25 cellular contexts compared by ENCODE assay signal in genomic region chr2:213627835-213628234, GRCh38.
A peak's percentile ranks its signal among the peaks of the same experiment; 100 is the strongest.
DNase-seq lines count a peak whose midpoint lies in the region; ATAC-seq, FAIRE-seq and TF ChIP-seq lines count a peak whose summit lies in the region.
"Had no signal": no experiment of that assay in that cellular context is flagged by ENCODE, and none has a peak within 500 bp of the region (broad histone marks: within the 10 kb centered on the region; RNA-seq: fewer than 3 reads in every experiment).

No MANE protein-coding gene starts in this region.

- ATAC-seq in GM19023 (IDR thresholded peaks at IDR 0.05; ENCODE audit: unreplicated experiment): peak; percentile 43
- ATAC-seq in HG02588 (IDR thresholded peaks at IDR 0.05; ENCODE audit: unreplicated experiment): peak; percentile 42
- peak; percentile 50 for ATAC-seq in HG03280 (IDR thresholded peaks at IDR 0.05; ENCODE audit: unreplicated experiment)
- ATAC-seq in right lobe of liver: no peak
- ATAC-seq: heart right ventricle; naive thymus-derived CD8-positive, alpha-beta T cell; stimulated activated memory B cell treated with anti-CD40 and anti-IgM and Interleukin-4, amounts not matched to agents 10 μg/mL and 1 μg/mL and 100 μg/mL, for 72 hours had no signal

- TF ChIP-seq CTCF in Calu3 (IDR thresholded peaks at IDR 0.05; ENCODE audit: unreplicated experiment) (no peak), right lobe of liver (IDR thresholded peaks at IDR 0.05) (no peak), ascending aorta (IDR thresholded peaks at IDR 0.05) (no peak)

- H3K36me3 ChIP-seq in right lobe of liver (no peaks in the 10 kb centered on the region), ascending aorta (no peaks in the 10 kb centered on the region)
- H3K36me3 ChIP-seq: BLaER1 treated with 17β-estradiol and CSF1 and Interleukin-3, amounts not matched to agents 10 nM and 100 nM; heart right ventricle; tibial nerve had no signal

- H3K4me1 ChIP-seq in right lobe of liver: no peaks in the 10 kb centered on the region
- no peaks in the 10 kb centered on the region for H3K4me1 ChIP-seq in ascending aorta
- H3K4me1 ChIP-seq: BLaER1 treated with 17β-estradiol and CSF1 and Interleukin-3, amounts not matched to agents 10 nM and 100 nM; heart right ventricle; tibial nerve had no signal

- H3K36me3 Mint-ChIP-seq in Calu3 (ENCODE audit: insufficient read depth, unreplicated experiment): no peaks in the 10 kb centered on the region
- H3K36me3 Mint-ChIP-seq: stimulated activated memory B cell treated with anti-CD40 and anti-IgM and Interleukin-4, amounts not matched to agents 10 μg/mL and 1 μg/mL and 100 μg/mL, for 72 hours had no signal

- peaks cover 5% of the 10 kb centered on the region for H3K9me3 Mint-ChIP-seq in Calu3 (ENCODE audit: low read depth, unreplicated experiment)

- no peak for FAIRE-seq in GM19239 (lab: Jason Lieb, UNC)
- FAIRE-seq: islet of Langerhans had no signal

- peaks cover 17% of the 10 kb centered on the region for H3K4me1 Mint-ChIP-seq in Calu3 (ENCODE audit: low read depth, unreplicated experiment)
- H3K4me1 Mint-ChIP-seq: naive thymus-derived CD8-positive, alpha-beta T cell; stimulated activated memory B cell treated with anti-CD40 and anti-IgM and Interleukin-4, amounts not matched to agents 10 μg/mL and 1 μg/mL and 100 μg/mL, for 72 hours had no signal

- CTCF ChIA-PET in Calu3 (lab: Charles Lee): no interaction called here

- no TSS peak for BruUV-seq in Calu3 (replicated peaks; lab: Mats Ljungman, UMichigan)

- H3K4me3 Mint-ChIP-seq in Calu3 (ENCODE audit: low read depth, unreplicated experiment): peak overlapping the region; percentile 7
- H3K4me3 Mint-ChIP-seq: naive thymus-derived CD8-positive, alpha-beta T cell; stimulated activated memory B cell treated with anti-CD40 and anti-IgM and Interleukin-4, amounts not matched to agents 10 μg/mL and 1 μg/mL and 100 μg/mL, for 72 hours had no signal

- WGBS in right lobe of liver (ENCODE audit: insufficient coverage, low coverage, low lambda C conversion rate, missing lambda C conversion rate): 72% methylated on average over 2 of the region's 2 CpGs

- no peak overlapping the region for H3K4me3 ChIP-seq in right lobe of liver
- no peak overlapping the region for H3K4me3 ChIP-seq in ascending aorta
- H3K4me3 ChIP-seq: BLaER1 treated with 17β-estradiol and CSF1 and Interleukin-3, amounts not matched to agents 10 nM and 100 nM; heart right ventricle; skin epidermis; tibial nerve had no signal

- H3K27ac Mint-ChIP-seq in Calu3 (ENCODE audit: unreplicated experiment): peak overlapping the region; percentile 49
- H3K27ac Mint-ChIP-seq: naive thymus-derived CD8-positive, alpha-beta T cell; stimulated activated memory B cell treated with anti-CD40 and anti-IgM and Interleukin-4, amounts not matched to agents 10 μg/mL and 1 μg/mL and 100 μg/mL, for 72 hours had no signal

- TF ChIP-seq POLR2A in right lobe of liver (IDR thresholded peaks at IDR 0.05): no peak

- H3K27ac ChIP-seq in right lobe of liver (no peak overlapping the region), ascending aorta (no peak overlapping the region)
- H3K27ac ChIP-seq: BLaER1 treated with 17β-estradiol and CSF1 and Interleukin-3, amounts not matched to agents 10 nM and 100 nM; heart right ventricle; skin epidermis; tibial nerve; VCaP had no signal

- no peaks in the 10 kb centered on the region for H3K27me3 Mint-ChIP-seq in Calu3 (ENCODE audit: unreplicated experiment)
- H3K27me3 Mint-ChIP-seq: naive thymus-derived CD8-positive, alpha-beta T cell; stimulated activated memory B cell treated with anti-CD40 and anti-IgM and Interleukin-4, amounts not matched to agents 10 μg/mL and 1 μg/mL and 100 μg/mL, for 72 hours had no signal

- H3K9me3 ChIP-seq in right lobe of liver (no peaks in the 10 kb centered on the region), ascending aorta (peaks cover 0 to 10% of the 10 kb centered on the region in 2 donors)

- intact Hi-C loops in Calu3 (cut with micrococcal nuclease; ENCODE audit: unreplicated experiment): loop anchor here (10.0 kb wide), 1 partner anchor 383 kb away; no protein-coding TSS in a partner anchor
- intact Hi-C loops in right lobe of liver (cut with DNase I): no loop called here
- intact Hi-C loops in ascending aorta (cut with DNase I): no loop called here

- H3K27me3 ChIP-seq in right lobe of liver (no peaks in the 10 kb centered on the region), ascending aorta (no peaks in the 10 kb centered on the region)
- H3K27me3 ChIP-seq: BLaER1 treated with 17β-estradiol and CSF1 and Interleukin-3, amounts not matched to agents 10 nM and 100 nM; heart right ventricle; tibial nerve had no signal

- no peak for DNase-seq in Calu3
- DNase-seq in right lobe of liver: no peak
- no peak for DNase-seq in stimulated activated CD4-positive, alpha-beta T cell treated with anti-CD3 and anti-CD28 coated beads, Interleukin-12 subunit alpha, Interleukin-12 subunit beta, amount 100 ng/mL, for 4 hours
- no peak for DNase-seq in GM19239 (ENCODE audit: insufficient read length, low spot score)
- DNase-seq in ascending aorta (ENCODE audit: low spot score in 2 of 2): no peak
- DNase-seq: 8988T; activated CD4-positive, alpha-beta T cell treated with anti-CD3 and anti-CD28 coated beads, Interleukin-2, amount 50 U/mL, for 48 hours; DMS 273 treated with DMSO at 0.1 percent for 48 hours; effector CD4-positive, alpha-beta T cell; GOT3; heart right ventricle; mammary epithelial cell; naive thymus-derived CD8-positive, alpha-beta T cell; NCI-H1417 treated with DMSO at 0.1 percent for 48 hours; NCI-H2227 treated with DMSO at 0.1 percent for 48 hours; T-helper 1 cell had no signal

Comparison
In these comparisons a context has a peak if more than half of its experiments do, and no peak if none do; other contexts are left out.
1. ATAC-seq: peak in GM19023 (single experiment), HG02588 (single experiment) and HG03280 (single experiment); none in right lobe of liver (0 of 4).